Comparison of ENCODE assay signal across 17 cellular contexts in the genomic region with DNA sequence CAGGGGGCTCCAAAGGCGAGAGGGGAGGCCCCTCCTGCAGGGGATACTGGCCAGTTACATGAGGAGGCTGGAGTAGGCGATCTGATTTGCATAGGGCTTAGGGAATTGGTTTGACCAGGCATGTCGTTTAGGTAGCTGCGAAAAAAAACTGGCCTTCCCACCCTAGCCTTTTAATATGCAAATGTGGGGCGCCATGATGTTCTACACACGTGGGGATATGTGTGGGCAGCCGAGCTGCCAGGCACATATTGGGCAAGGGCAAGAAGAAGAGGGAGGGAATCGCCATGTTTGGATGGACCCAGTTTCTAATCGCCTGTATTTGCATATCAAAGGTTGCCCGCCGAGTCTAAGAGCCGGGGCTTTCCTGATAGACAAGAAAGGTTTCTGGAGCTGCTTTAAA.
"Had no signal": no experiment of that assay in that cellular context is flagged by ENCODE, and none has a peak within 500 bp of the region (broad histone marks: within the 10 kb centered on the region; RNA-seq: fewer than 3 reads in every experiment).

No MANE protein-coding gene starts in this region.

- H3K27ac ChIP-seq: adrenal gland, gastroesophageal sphincter, hepatocyte, left lung, ovary, stomach, thoracic aorta had no signal

- H3K27ac Mint-ChIP-seq: activated B cell treated with CpG ODN at 0.5 μM for 24 hours; activated CD4-positive, alpha-beta T cell treated with anti-CD3 and anti-CD28 coated beads, Interleukin-2, amount 10 ng/mL, durations not matched to agents 24 days and 14 days; effector memory CD8-positive, alpha-beta T cell; natural killer cell treated with Interleukin-12 subunit alpha and Interleukin-12 subunit beta and Interleukin-15 and Interleukin-18, amount 100 ng/mL, for 72 hours; T-helper 17 cell had no signal

- H3K36me3 ChIP-seq: adrenal gland, gastroesophageal sphincter, left lung, ovary, stomach, thoracic aorta had no signal

- H3K4me3 ChIP-seq: adrenal gland, gastroesophageal sphincter, hepatocyte, left lung, ovary, stomach, thoracic aorta had no signal

- H3K27me3 ChIP-seq: adrenal gland, gastroesophageal sphincter, hepatocyte, left lung, ovary, stomach had no signal

- H3K4me3 Mint-ChIP-seq: activated B cell treated with CpG ODN at 0.5 μM for 24 hours; activated CD4-positive, alpha-beta T cell treated with anti-CD3 and anti-CD28 coated beads, Interleukin-2, amount 10 ng/mL, durations not matched to agents 24 days and 14 days; effector memory CD8-positive, alpha-beta T cell; natural killer cell treated with Interleukin-12 subunit alpha and Interleukin-12 subunit beta and Interleukin-15 and Interleukin-18, amount 100 ng/mL, for 72 hours; T-helper 17 cell had no signal

- DNase-seq: activated B cell treated with CpG ODN at 0.5 μM for 24 hours; activated CD4-positive, alpha-beta T cell treated with anti-CD3 and anti-CD28 coated beads, Interleukin-2, amount 10 ng/mL, durations not matched to agents 24 days and 14 days; activated naive CD4-positive, alpha-beta T cell treated with anti-CD3 and anti-CD28 coated beads, Interleukin-2, amount 50 U/mL, for 16 hours; activated T-cell treated with anti-CD3 and anti-CD28 coated beads for 4 hours; adrenal gland; central memory CD4-positive, alpha-beta T cell; cortex of kidney; effector memory CD8-positive, alpha-beta T cell; left lung; ovary; stimulated activated CD4-positive, alpha-beta T cell treated with anti-CD3 and anti-CD28 coated beads, Interleukin-4, amount 100 ng/mL, for 24 hours; stomach; T-helper 17 cell had no signal

- H3K4me1 Mint-ChIP-seq: activated B cell treated with CpG ODN at 0.5 μM for 24 hours had no signal

- ATAC-seq: effector memory CD8-positive, alpha-beta T cell; gastroesophageal sphincter; left lung; T-helper 17 cell had no signal

- H3K4me1 ChIP-seq: adrenal gland, gastroesophageal sphincter, left lung, stomach had no signal

- H3K9me3 ChIP-seq: adrenal gland, gastroesophageal sphincter, left lung, ovary, stomach, thoracic aorta had no signal

- H3K9me3 Mint-ChIP-seq: activated B cell treated with CpG ODN at 0.5 μM for 24 hours; activated CD4-positive, alpha-beta T cell treated with anti-CD3 and anti-CD28 coated beads, Interleukin-2, amount 10 ng/mL, durations not matched to agents 24 days and 14 days; effector memory CD8-positive, alpha-beta T cell; natural killer cell treated with Interleukin-12 subunit alpha and Interleukin-12 subunit beta and Interleukin-15 and Interleukin-18, amount 100 ng/mL, for 72 hours had no signal
